ENCODE assay signal across 8 cellular contexts in genomic region chr11:7251836-7252682, GRCh38. TPM values are rescaled to one million over a fixed set of nuclear protein-coding genes. Genes with fewer than 3 reads are reported as not detected.
DNase-seq lines count a peak whose midpoint lies in the region; ATAC-seq and TF ChIP-seq lines count a peak whose summit lies in the region.

Gene SYT9, plus strand, starts transcription at chr11:7251904. Its CDS starts 283 bp downstream, at chr11:7252187.

- H3K27ac Mint-ChIP-seq in CD4-positive, alpha-beta T cell: no peak within 1 kb of the TSS

- CTCF ChIA-PET in CD4-positive, alpha-beta T cell (lab: Charles Lee): no interaction called here

- H3K4me1 Mint-ChIP-seq in CD4-positive, alpha-beta T cell (ENCODE audit: low read depth): no peaks in the 10 kb centered on the region

- peak within 1 kb of the TSS; percentile 62 for H3K27ac ChIP-seq in layer of hippocampus (ENCODE audit: low read depth, low read length)
- no peak within 1 kb of the TSS for H3K27ac ChIP-seq in CD4-positive, alpha-beta T cell (ENCODE audit: low read depth, low read length)

- DNase-seq in COLO668 (lab: John Stamatoyannopoulos, UW; ENCODE audit: unreplicated experiment) (peak; percentile 76), NCI-H748 (lab: John Stamatoyannopoulos, UW; ENCODE audit: unreplicated experiment) (peak; percentile 77), choroid plexus epithelial cell (ENCODE audit: low read depth) (peak; percentile 24)
- DNase-seq in stimulated activated CD4-positive, alpha-beta T cell treated with anti-CD3 and anti-CD28 coated beads, Interleukin-4, amount 100 ng/mL, for 1 hour: peak; percentile 3
- DNase-seq in CD4-positive, alpha-beta T cell: no peak

- no peak for TF ChIP-seq CTCF in choroid plexus epithelial cell (conservative IDR thresholded peaks at IDR 0.05; ENCODE audit: low read depth, low read length)
- TF ChIP-seq CTCF in CD4-positive, alpha-beta T cell (IDR thresholded peaks at IDR 0.05): no peak

- no peaks in the 10 kb centered on the region for H3K27me3 ChIP-seq in layer of hippocampus (ENCODE audit: control insufficient read depth, insufficient read depth, low read length)
- H3K27me3 ChIP-seq in CD4-positive, alpha-beta T cell (ENCODE audit: control insufficient read depth, insufficient read depth, low read length): peaks cover 50% of the 10 kb centered on the region

- H3K4me3 Mint-ChIP-seq in CD4-positive, alpha-beta T cell: no peak within 1 kb of the TSS

- peaks cover 68% of the 10 kb centered on the region for H3K27me3 Mint-ChIP-seq in CD4-positive, alpha-beta T cell

- ATAC-seq in GM21423 (IDR thresholded peaks at IDR 0.05; ENCODE audit: unreplicated experiment) (peak; percentile 65), HG02623 (IDR thresholded peaks at IDR 0.05; ENCODE audit: unreplicated experiment) (no peak)
- ATAC-seq in CD4-positive, alpha-beta T cell (ENCODE audit: poor library complexity): no peak

- peak within 1 kb of the TSS; percentile 52 for H3K4me3 ChIP-seq in choroid plexus epithelial cell (ENCODE audit: low read depth, low read length)

- H3K36me3 Mint-ChIP-seq in CD4-positive, alpha-beta T cell (ENCODE audit: low read depth): no peaks in the 10 kb centered on the region

- intact Hi-C loops in CD4-positive, alpha-beta T cell (cut with DNase I, micrococcal nuclease): no loop called here

- POLR2A ChIA-PET in CD4-positive, alpha-beta T cell (lab: Charles Lee): no interaction called here

- H3K9me3 Mint-ChIP-seq in CD4-positive, alpha-beta T cell: no peaks in the 10 kb centered on the region

- no peaks in the 10 kb centered on the region for H3K9me3 ChIP-seq in CD4-positive, alpha-beta T cell (ENCODE audit: control insufficient read depth, low read length)

RNA-seq across cellular contexts. Expression of gene SYT9, which starts in this region (rescaled TPM):
- total RNA-seq in CD4-positive, alpha-beta T cell: not detected

Comparison
In these comparisons a context has a peak if more than half of its experiments do, and no peak if none do; other contexts are left out.
1. DNase-seq: peak in COLO668 (single experiment), NCI-H748 (single experiment), choroid plexus epithelial cell (single experiment) and stimulated activated CD4-positive, alpha-beta T cell treated with anti-CD3 and anti-CD28 coated beads, Interleukin-4, amount 100 ng/mL, for 1 hour (single experiment); none in CD4-positive, alpha-beta T cell (0 of 10).